13 cellular contexts compared by ENCODE assay signal in the genomic region with DNA sequence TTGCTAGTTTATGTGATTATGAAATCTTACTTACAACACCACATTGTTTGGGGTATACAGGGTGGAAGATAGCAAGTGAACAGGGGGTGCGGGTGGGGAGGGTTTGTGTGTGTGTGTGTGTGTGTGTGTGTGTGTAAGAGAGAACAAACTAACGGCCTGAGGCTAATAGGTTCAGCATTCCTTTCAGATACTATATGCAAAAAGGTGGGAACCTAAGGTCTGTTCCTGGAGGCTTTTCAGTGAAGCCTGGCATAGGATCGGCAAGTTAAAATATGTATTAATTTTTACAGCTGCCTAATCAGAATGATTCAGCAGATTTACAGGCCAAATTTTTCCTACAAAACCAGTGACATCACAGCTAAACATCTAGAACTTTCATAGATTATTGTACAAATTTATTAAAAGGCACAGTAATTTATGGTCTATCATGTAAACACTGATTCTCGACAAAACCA. TPM values are rescaled to one million over a fixed set of nuclear protein-coding genes. Genes with fewer than 3 reads are reported as not detected.
A peak's percentile ranks its signal among the peaks of the same experiment; 100 is the strongest.
DNase-seq lines count a peak whose midpoint lies in the region; ATAC-seq and TF ChIP-seq lines count a peak whose summit lies in the region.
"Had no signal": no experiment of that assay in that cellular context is flagged by ENCODE, and none has a peak within 500 bp of the region (broad histone marks: within the 10 kb centered on the region; RNA-seq: fewer than 3 reads in every experiment).

No MANE protein-coding gene starts in this region.

- peak overlapping the region; percentile 52 for H3K27ac Mint-ChIP-seq in osteocyte (ENCODE audit: unreplicated experiment)

- no peak for ATAC-seq in HG03354 (IDR thresholded peaks at IDR 0.05; ENCODE audit: poor library complexity, severe bottlenecking, unreplicated experiment)

- peaks cover 43% of the 10 kb centered on the region for H3K36me3 Mint-ChIP-seq in osteocyte (ENCODE audit: unreplicated experiment)

- H3K9me3 Mint-ChIP-seq in osteocyte (ENCODE audit: unreplicated experiment): no peaks in the 10 kb centered on the region

- no peaks in the 10 kb centered on the region for H3K27me3 Mint-ChIP-seq in osteocyte (ENCODE audit: unreplicated experiment)

- peaks cover 2% of the 10 kb centered on the region for H3K4me1 Mint-ChIP-seq in osteocyte (ENCODE audit: unreplicated experiment)

- no peak overlapping the region for H3K4me3 Mint-ChIP-seq in osteocyte (ENCODE audit: unreplicated experiment)

- peak; percentile 56 for DNase-seq in EH (ENCODE audit: low read depth)
- DNase-seq in M059J (ENCODE audit: low read depth): peak; percentile 50
- DNase-seq in epithelial cell of prostate (ENCODE audit: low read depth, low spot score): no peak
- DNase-seq in osteocyte (ENCODE audit: extremely low spot score, unreplicated experiment): no peak
- DNase-seq in medulla oblongata (ENCODE audit: extremely low spot score): no peak
- DNase-seq in HT-29 (ENCODE audit: low spot score): no peak
- DNase-seq: activated CD8-positive, alpha-beta memory T cell treated with anti-CD3 and anti-CD28 coated beads, Interleukin-2, amount 50 U/mL, for 48 hours; NCI-H1694; NCI-H774; substantia nigra had no signal

- TF ChIP-seq CTCF in osteocyte (IDR thresholded peaks at IDR 0.05): no peak

- H3K27ac ChIP-seq in epithelial cell of prostate: peak overlapping the region; percentile 15
- H3K27ac ChIP-seq: VCaP had no signal

RNA-seq across cellular contexts. Expression of a gene that starts 7.6 kb away (rescaled TPM):
- 0.12 and 0.37 TPM in 2 replicates for total RNA-seq in M059J (2014; rRNA removed; shearing (Covaris generic))
- total RNA-seq in osteocyte: 0.62 and 1.2 TPM in 2 replicates
- 0.46 and 1.1 TPM in 2 replicates for total RNA-seq in HT-29 (2014; rRNA removed; shearing (Covaris generic))
- total RNA-seq: epithelial cell of proximal tubule had no signal

RNA-seq across cellular contexts. Expression of a gene that starts 51.4 kb away (rescaled TPM):
- 113 and 163 TPM in 2 replicates for total RNA-seq in M059J (2014; rRNA removed; shearing (Covaris generic))
- 198 and 200 TPM in 2 replicates for total RNA-seq in osteocyte
- total RNA-seq in HT-29 (2014; rRNA removed; shearing (Covaris generic)): 52.9 and 60.7 TPM in 2 replicates

Comparison
In these comparisons a context has a peak if more than half of its experiments do, and no peak if none do; other contexts are left out.
1. DNase-seq: peak in EH (single experiment) and M059J (single experiment); none in epithelial cell of prostate (single experiment), osteocyte (single experiment), medulla oblongata (single experiment) and HT-29 (single experiment).